Comparison of ENCODE assay signal across 1 cellular context in genomic region chr17:44044092-44044491, GRCh38.
TF ChIP-seq lines count a peak whose summit lies in the region.

No MANE protein-coding gene starts in this region.

TF ChIP-seq in GM12878, 131 proteins besides CTCF, POLR2A, EP300 and RAD21:
- TF ChIP-seq IRF5 (IDR thresholded peaks at IDR 0.05; ENCODE audit: borderline replicate concordance) (no peak), POLR2AphosphoS2 (IDR thresholded peaks at IDR 0.05; ENCODE audit: low read depth, low read length) (no peak), KLF5 (IDR thresholded peaks at IDR 0.05; ENCODE audit: partially characterized antibody) (no peak), ZZZ3 (IDR thresholded peaks at IDR 0.05; ENCODE audit: control insufficient read depth, insufficient read length, low read depth) (no peak), RCOR1 (conservative IDR thresholded peaks at IDR 0.05; ENCODE audit: low read depth, low read length) (no peak), SMC3 (IDR thresholded peaks at IDR 0.05; ENCODE audit: borderline replicate concordance, low read length) (no peak), ELK1 (IDR thresholded peaks at IDR 0.05; ENCODE audit: low read depth, low read length) (no peak), TCF12 (IDR thresholded peaks at IDR 0.05; ENCODE audit: low read depth, low read length) (no peak), WRNIP1 (IDR thresholded peaks at IDR 0.05; ENCODE audit: borderline replicate concordance, low read depth, low read length) (no peak)
- TF ChIP-seq, protein P1, sequence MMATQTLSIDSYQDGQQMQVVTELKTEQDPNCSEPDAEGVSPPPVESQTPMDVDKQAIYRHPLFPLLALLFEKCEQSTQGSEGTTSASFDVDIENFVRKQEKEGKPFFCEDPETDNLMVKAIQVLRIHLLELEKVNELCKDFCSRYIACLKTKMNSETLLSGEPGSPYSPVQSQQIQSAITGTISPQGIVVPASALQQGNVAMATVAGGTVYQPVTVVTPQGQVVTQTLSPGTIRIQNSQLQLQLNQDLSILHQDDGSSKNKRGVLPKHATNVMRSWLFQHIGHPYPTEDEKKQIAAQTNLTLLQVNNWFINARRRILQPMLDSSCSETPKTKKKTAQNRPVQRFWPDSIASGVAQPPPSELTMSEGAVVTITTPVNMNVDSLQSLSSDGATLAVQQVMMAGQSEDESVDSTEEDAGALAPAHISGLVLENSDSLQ (IDR thresholded peaks at IDR 0.05): no peak
- TF ChIP-seq, protein P2, sequence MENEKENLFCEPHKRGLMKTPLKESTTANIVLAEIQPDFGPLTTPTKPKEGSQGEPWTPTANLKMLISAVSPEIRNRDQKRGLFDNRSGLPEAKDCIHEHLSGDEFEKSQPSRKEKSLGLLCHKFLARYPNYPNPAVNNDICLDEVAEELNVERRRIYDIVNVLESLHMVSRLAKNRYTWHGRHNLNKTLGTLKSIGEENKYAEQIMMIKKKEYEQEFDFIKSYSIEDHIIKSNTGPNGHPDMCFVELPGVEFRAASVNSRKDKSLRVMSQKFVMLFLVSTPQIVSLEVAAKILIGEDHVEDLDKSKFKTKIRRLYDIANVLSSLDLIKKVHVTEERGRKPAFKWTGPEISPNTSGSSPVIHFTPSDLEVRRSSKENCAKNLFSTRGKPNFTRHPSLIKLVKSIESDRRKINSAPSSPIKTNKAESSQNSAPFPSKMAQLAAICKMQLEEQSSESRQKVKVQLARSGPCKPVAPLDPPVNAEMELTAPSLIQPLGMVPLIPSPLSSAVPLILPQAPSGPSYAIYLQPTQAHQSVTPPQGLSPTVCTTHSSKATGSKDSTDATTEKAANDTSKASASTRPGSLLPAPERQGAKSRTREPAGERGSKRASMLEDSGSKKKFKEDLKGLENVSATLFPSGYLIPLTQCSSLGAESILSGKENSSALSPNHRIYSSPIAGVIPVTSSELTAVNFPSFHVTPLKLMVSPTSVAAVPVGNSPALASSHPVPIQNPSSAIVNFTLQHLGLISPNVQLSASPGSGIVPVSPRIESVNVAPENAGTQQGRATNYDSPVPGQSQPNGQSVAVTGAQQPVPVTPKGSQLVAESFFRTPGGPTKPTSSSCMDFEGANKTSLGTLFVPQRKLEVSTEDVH (IDR thresholded peaks at IDR 0.05; ENCODE audit: low read depth, partially characterized antibody): no peak
